ENCODE assay signal across 8 cellular contexts in genomic region chr5:96816430-96816939, GRCh38. TPM values are rescaled to one million over a fixed set of nuclear protein-coding genes. Genes with fewer than 3 reads are reported as not detected.
DNase-seq lines count a peak whose midpoint lies in the region; ATAC-seq, FAIRE-seq and TF ChIP-seq lines count a peak whose summit lies in the region.

No MANE protein-coding gene starts in this region.

- no peak overlapping the region for H3K27ac ChIP-seq in SK-N-MC
- H3K27ac ChIP-seq in thoracic aorta: no peak overlapping the region

- no peaks in the 10 kb centered on the region for H3K4me1 ChIP-seq in thoracic aorta (ENCODE audit: control insufficient read depth in 1 of 2, low read depth in 2 of 2)

- ATAC-seq in GM18907 (IDR thresholded peaks at IDR 0.05; ENCODE audit: unreplicated experiment): peak; percentile 95
- peak; percentile 91 for ATAC-seq in HG02943 (IDR thresholded peaks at IDR 0.05; ENCODE audit: low read depth, unreplicated experiment)
- no peak for ATAC-seq in thoracic aorta (ENCODE audit: insufficient number of reproducible peaks, low FRiP score, low read depth)

- no peaks in the 10 kb centered on the region for H3K27me3 ChIP-seq in thoracic aorta (replicated peaks; ENCODE audit: insufficient read depth)

- DNase-seq in SK-N-MC (ENCODE audit: low read depth, low spot score): no peak
- DNase-seq in central memory CD4-positive, alpha-beta T cell: peak; percentile 83
- DNase-seq in thoracic aorta (ENCODE audit: low spot score): no peak
- DNase-seq in ecto neural progenitor cell (ENCODE audit: low spot score): no peak
- DNase-seq in NCI-H524 treated with DMSO at 0.1 percent for 48 hours (lab: John Stamatoyannopoulos, UW): no peak
- no peak for DNase-seq in HTR-8/SVneo (ENCODE audit: insufficient read length, low spot score)

- TF ChIP-seq CTCF in thoracic aorta (IDR thresholded peaks at IDR 0.05): no peak

- FAIRE-seq in HTR-8/SVneo (lab: Jason Lieb, UNC): no peak

- no peak overlapping the region for H3K9ac ChIP-seq in SK-N-MC (ENCODE audit: insufficient read length)

- H3K36me3 ChIP-seq in SK-N-MC (ENCODE audit: insufficient read depth, low read length): no peaks in the 10 kb centered on the region
- no peaks in the 10 kb centered on the region for H3K36me3 ChIP-seq in thoracic aorta

- H3K4me3 ChIP-seq in SK-N-MC: peak overlapping the region; percentile 28; the same call in 1 of the 2 replicates
- H3K4me3 ChIP-seq in thoracic aorta: peak overlapping the region; percentile 18

- H3K9me3 ChIP-seq in SK-N-MC (ENCODE audit: low read depth, low read length) (no peaks in the 10 kb centered on the region), thoracic aorta (no peaks in the 10 kb centered on the region)

RNA-seq across cellular contexts. Expression of gene ERAP1, which starts 8.7 kb away (rescaled TPM):
- 10 to 100 TPM; 24.9 to 52.8 TPM for total RNA-seq in thoracic aorta

RNA-seq across cellular contexts. Expression of gene ERAP2, which starts 59.8 kb away (rescaled TPM):
- 10 to 100 TPM; 15.8 to 18.3 TPM for total RNA-seq in thoracic aorta
